ENCODE assay signal across 26 cellular contexts in genomic region chr9:9778293-9778692, GRCh38.
"Had no signal": no experiment of that assay in that cellular context is flagged by ENCODE, and none has a peak within 500 bp of the region (broad histone marks: within the 10 kb centered on the region; RNA-seq: fewer than 3 reads in every experiment).

No MANE protein-coding gene starts in this region.

- H3K36me3 ChIP-seq: brain microvascular endothelial cell had no signal

- H3K27me3 ChIP-seq: brain microvascular endothelial cell had no signal

- DNase-seq: activated CD4-positive, alpha-beta memory T cell treated with anti-CD3 and anti-CD28 coated beads, Interleukin-2, amount 10 ng/mL, durations not matched to agents 7 days and 5 days; activated CD4-positive, alpha-beta T cell treated with anti-CD3 and anti-CD28 coated beads for 36 hours; activated CD4-positive, alpha-beta T cell treated with anti-CD3 and anti-CD28 coated beads, Interleukin-2, amount 10 ng/mL, durations not matched to agents 24 days and 14 days; activated CD4-positive, CD25-positive, alpha-beta regulatory T cell; activated CD4-positive, CD25-positive, alpha-beta regulatory T cell treated with anti-CD3 and anti-CD28 coated beads, Interleukin-2, amount 50 U/mL, for 72 hours; activated effector memory CD4-positive, alpha-beta T cell treated with Interleukin-2 at 50 U/mL for 16 hours; activated gamma-delta T cell treated with Interleukin-2 at 50 U/mL for 16 hours; activated naive CD4-positive, alpha-beta T cell treated with anti-CD3 and anti-CD28 coated beads, Interleukin-2, amount 50 U/mL, for 16 hours; activated naive CD4-positive, alpha-beta T cell treated with Interleukin-2 at 50 U/mL for 16 hours; activated T-cell treated with anti-CD3 and anti-CD28 coated beads, Interleukin-2, amount 50 U/mL, for 4 hours; amniotic stem cell; anterior cingulate cortex; brain microvascular endothelial cell; cortex of kidney; dermis blood vessel endothelial cell; effector CD8-positive, alpha-beta T cell; foreskin fibroblast; head of caudate nucleus; T-helper 1 cell; T-helper 17 cell; T1000 had no signal

- H3K36me3 Mint-ChIP-seq: activated naive CD8-positive, alpha-beta T cell had no signal

- H3K27ac Mint-ChIP-seq: activated CD4-positive, alpha-beta memory T cell treated with anti-CD3 and anti-CD28 coated beads, Interleukin-2, amount 10 ng/mL, durations not matched to agents 7 days and 5 days; activated CD4-positive, alpha-beta T cell treated with anti-CD3 and anti-CD28 coated beads for 36 hours; activated CD4-positive, alpha-beta T cell treated with anti-CD3 and anti-CD28 coated beads, Interleukin-2, amount 10 ng/mL, durations not matched to agents 24 days and 14 days; activated naive CD8-positive, alpha-beta T cell; activated T-helper 17 cell treated with anti-CD3 and anti-CD28 coated beads, Interleukin-2, amount 50 U/mL, for 72 hours; T-helper 17 cell; T-helper 2 cell treated with Interferon-gamma antibody and Interleukin-4, amounts not matched to agents 5 μg/mL and 100 μg/mL, for 36 hours had no signal

- H3K9me3 Mint-ChIP-seq: activated CD4-positive, alpha-beta T cell treated with anti-CD3 and anti-CD28 coated beads, Interleukin-2, amount 10 ng/mL, durations not matched to agents 24 days and 14 days; activated T-helper 17 cell treated with anti-CD3 and anti-CD28 coated beads, Interleukin-2, amount 50 U/mL, for 72 hours; T-helper 2 cell treated with Interferon-gamma antibody and Interleukin-4, amounts not matched to agents 5 μg/mL and 100 μg/mL, for 36 hours had no signal

- H3K27me3 Mint-ChIP-seq: activated CD4-positive, alpha-beta memory T cell treated with anti-CD3 and anti-CD28 coated beads, Interleukin-2, amount 10 ng/mL, durations not matched to agents 7 days and 5 days; activated CD4-positive, alpha-beta T cell treated with anti-CD3 and anti-CD28 coated beads for 36 hours; activated CD4-positive, alpha-beta T cell treated with anti-CD3 and anti-CD28 coated beads, Interleukin-2, amount 10 ng/mL, durations not matched to agents 24 days and 14 days; activated naive CD8-positive, alpha-beta T cell; activated T-helper 17 cell treated with anti-CD3 and anti-CD28 coated beads, Interleukin-2, amount 50 U/mL, for 72 hours; central memory CD8-positive, alpha-beta T cell; T-helper 17 cell had no signal

- H3K27ac ChIP-seq: brain microvascular endothelial cell had no signal

- H3K4me3 Mint-ChIP-seq: activated CD4-positive, alpha-beta memory T cell treated with anti-CD3 and anti-CD28 coated beads, Interleukin-2, amount 10 ng/mL, durations not matched to agents 7 days and 5 days; activated CD4-positive, alpha-beta T cell treated with anti-CD3 and anti-CD28 coated beads for 36 hours; activated CD4-positive, alpha-beta T cell treated with anti-CD3 and anti-CD28 coated beads, Interleukin-2, amount 10 ng/mL, durations not matched to agents 24 days and 14 days; activated naive CD8-positive, alpha-beta T cell; activated T-cell treated with anti-CD3 and anti-CD28 coated beads, Interleukin-2, amount 50 U/mL, for 4 hours; activated T-helper 17 cell treated with anti-CD3 and anti-CD28 coated beads, Interleukin-2, amount 50 U/mL, for 72 hours; central memory CD8-positive, alpha-beta T cell; T-helper 17 cell; T-helper 2 cell treated with Interferon-gamma antibody and Interleukin-4, amounts not matched to agents 5 μg/mL and 100 μg/mL, for 36 hours had no signal

- ATAC-seq: activated CD4-positive, alpha-beta T cell treated with anti-CD3 and anti-CD28 coated beads for 36 hours; activated T-cell treated with anti-CD3 and anti-CD28 coated beads, Interleukin-2, amount 50 U/mL, for 4 hours; activated T-helper 17 cell treated with anti-CD3 and anti-CD28 coated beads, Interleukin-2, amount 50 U/mL, for 72 hours; esophagus mucosa; T-helper 17 cell had no signal

- H3K4me1 Mint-ChIP-seq: activated CD4-positive, alpha-beta memory T cell treated with anti-CD3 and anti-CD28 coated beads, Interleukin-2, amount 10 ng/mL, durations not matched to agents 7 days and 5 days; activated CD4-positive, alpha-beta T cell treated with anti-CD3 and anti-CD28 coated beads for 36 hours; activated CD4-positive, alpha-beta T cell treated with anti-CD3 and anti-CD28 coated beads, Interleukin-2, amount 10 ng/mL, durations not matched to agents 24 days and 14 days; activated T-helper 17 cell treated with anti-CD3 and anti-CD28 coated beads, Interleukin-2, amount 50 U/mL, for 72 hours; central memory CD8-positive, alpha-beta T cell; T-helper 17 cell had no signal
